18 cellular contexts compared by ENCODE assay signal in the genomic region with DNA sequence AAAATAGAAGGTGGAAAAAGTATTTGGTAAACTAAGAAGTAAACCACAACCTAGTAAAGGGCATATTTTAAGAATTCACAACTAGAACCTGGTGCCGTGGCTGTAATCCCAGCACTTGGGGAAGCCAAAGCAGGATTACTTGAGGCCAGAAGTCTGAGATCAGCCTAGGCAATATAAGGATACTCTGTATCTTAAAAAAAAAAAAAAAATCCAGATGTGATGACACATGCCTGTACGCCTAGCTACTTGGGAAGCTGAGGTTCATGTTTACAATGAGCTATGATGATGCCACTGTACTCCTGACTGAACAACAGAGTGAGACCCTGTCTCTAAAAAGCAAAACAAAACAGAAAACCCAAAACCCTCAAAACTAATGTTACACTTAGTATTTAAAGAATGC.
A peak's percentile ranks its signal among the peaks of the same experiment; 100 is the strongest.
DNase-seq lines count a peak whose midpoint lies in the region; ATAC-seq, FAIRE-seq and TF ChIP-seq lines count a peak whose summit lies in the region.
"Had no signal": no experiment of that assay in that cellular context is flagged by ENCODE, and none has a peak within 500 bp of the region (broad histone marks: within the 10 kb centered on the region; RNA-seq: fewer than 3 reads in every experiment).

No MANE protein-coding gene starts in this region.

- H3K4me2 ChIP-seq in IMR-90 (ENCODE audit: low read depth, low read length), result no peak overlapping the region
- H3K4me2 ChIP-seq: BLaER1 treated with 17β-estradiol and CSF1 and Interleukin-3, amounts not matched to agents 10 nM and 100 nM had no signal

- WGBS in IMR-90 (ENCODE audit: extremely low coverage in 2 of 2, insufficient read length in 1 of 2), 2 experiments, result no CpG with 5 or more reads among the region's 2 CpGs

- no peak overlapping the region for H4K8ac ChIP-seq in IMR-90 (ENCODE audit: low read depth in 2 of 2, low read length in 2 of 2)

- H4K91ac ChIP-seq in IMR-90 (ENCODE audit: insufficient read depth, low read depth, low read length), result no peak overlapping the region

- no peak overlapping the region for H3K4ac ChIP-seq in IMR-90 (ENCODE audit: low read depth, low read length)

- no peak for TF ChIP-seq POLR2A in IMR-90 (IDR thresholded peaks at IDR 0.05; ENCODE audit: low read depth, low read length)

- H3K27ac ChIP-seq in IMR-90 (ENCODE audit: insufficient read depth, low read length), result no peak overlapping the region
- H3K27ac ChIP-seq: BLaER1 treated with 17β-estradiol and CSF1 and Interleukin-3, amounts not matched to agents 10 nM and 100 nM had no signal

- no peaks in the 10 kb centered on the region for H3K27me3 ChIP-seq in IMR-90 (ENCODE audit: control insufficient read depth, insufficient read depth, low read length)
- no peaks in the 10 kb centered on the region for H3K27me3 ChIP-seq in bronchial epithelial cell (ENCODE audit: control insufficient read depth, insufficient read depth, low read length)
- H3K27me3 ChIP-seq: BLaER1 treated with 17β-estradiol and CSF1 and Interleukin-3, amounts not matched to agents 10 nM and 100 nM had no signal

- no peaks in the 10 kb centered on the region; the same call in 1 of the 2 replicates for H3K9me1 ChIP-seq in IMR-90 (ENCODE audit: insufficient read depth, low read length)

- no peak overlapping the region for H2AFZ ChIP-seq in IMR-90 (replicated peaks; ENCODE audit: low read length, poor library complexity)

- H2AK9ac ChIP-seq in IMR-90 (replicated peaks; ENCODE audit: low read depth, low read length, poor library complexity), result no peak overlapping the region

- no peak overlapping the region for H4K5ac ChIP-seq in IMR-90 (ENCODE audit: low read depth, low read length)

- peak; percentile 37 for ATAC-seq in IMR-90 (ENCODE audit: low read depth)
- ATAC-seq: GM12878 had no signal

- H3K18ac ChIP-seq in IMR-90 (ENCODE audit: low read depth, low read length), result no peak overlapping the region

- no peak overlapping the region for H3K23ac ChIP-seq in IMR-90 (ENCODE audit: low read depth, low read length)

- POLR2A ChIA-PET in IMR-90 (lab: Charles Lee; ENCODE audit: unreplicated experiment), result no interaction called here

- H3K9me3 ChIP-seq in IMR-90 (ENCODE audit: control insufficient read depth, insufficient read depth, low read length), result no peaks in the 10 kb centered on the region
- H3K9me3 ChIP-seq: Caco-2 had no signal

- no peak overlapping the region for H2AK5ac ChIP-seq in IMR-90 (ENCODE audit: low read depth, low read length)

- in situ Hi-C loops in IMR-90 (cut with MboI; ENCODE audit: low sequenced_read_pairs), result no loop called here

- no peak for TF ChIP-seq CTCF in AG10803 (conservative IDR thresholded peaks at IDR 0.05; ENCODE audit: low read length)
- TF ChIP-seq CTCF in IMR-90 (conservative IDR thresholded peaks at IDR 0.05; ENCODE audit: low read depth, low read length), result no peak
- no peak for TF ChIP-seq CTCF in bronchial epithelial cell (IDR thresholded peaks at IDR 0.05; ENCODE audit: insufficient read depth, low read length, severe bottlenecking)

- H3K4me1 ChIP-seq in IMR-90 (ENCODE audit: control insufficient read depth, insufficient read depth, low read length), result no peaks in the 10 kb centered on the region
- H3K4me1 ChIP-seq: BLaER1 treated with 17β-estradiol and CSF1 and Interleukin-3, amounts not matched to agents 10 nM and 100 nM; Caco-2 had no signal

- no peak overlapping the region for H3K56ac ChIP-seq in IMR-90 (ENCODE audit: extremely low read depth, insufficient read depth, low read length)

- no peak overlapping the region for H2BK120ac ChIP-seq in IMR-90 (ENCODE audit: low read depth, low read length)

- H3K36me3 ChIP-seq in IMR-90 (ENCODE audit: control insufficient read depth, insufficient read depth, low read length) (0 out of 2 replicates have a peak, but pooled peaks cover 2% of the 10 kb centered on the region), bronchial epithelial cell (ENCODE audit: control insufficient read depth, insufficient read depth, low read length) (no peaks in the 10 kb centered on the region)

- H3K14ac ChIP-seq in IMR-90 (replicated peaks; ENCODE audit: low read depth, low read length), result no peak overlapping the region

- no TSS peak for BruUV-seq in IMR-90 (replicated peaks; lab: Mats Ljungman, UMichigan)

- H3K4me3 ChIP-seq in AG10803 (ENCODE audit: low read length) (no peak overlapping the region), IMR-90 (ENCODE audit: insufficient read depth, low read depth, low read length) (no peak overlapping the region), bronchial epithelial cell (ENCODE audit: low read depth, low read length) (no peak overlapping the region)
- H3K4me3 ChIP-seq: BLaER1 treated with 17β-estradiol and CSF1 and Interleukin-3, amounts not matched to agents 10 nM and 100 nM; GM12878 had no signal

- no peak for TF ChIP-seq RAD21 in IMR-90 (IDR thresholded peaks at IDR 0.05; ENCODE audit: low read length)

- intact Hi-C loops in IMR-90 (cut with micrococcal nuclease), result no loop called here

- DNase-seq in AG10803 (ENCODE audit: low read depth), result peak; percentile 16
- DNase-seq in IMR-90, result peak; percentile 49
- peak; percentile 9 for DNase-seq in bronchial epithelial cell (ENCODE audit: low read depth)
- peak; percentile 8 for DNase-seq in fibroblast of peridontal ligament (ENCODE audit: extremely low read depth)
- DNase-seq in C1 segment of cervical spinal cord (lab: John Stamatoyannopoulos, UW), result no peak
- no peak for DNase-seq in GM03348 (ENCODE audit: low spot score)
- DNase-seq in NAMALWA (ENCODE audit: low spot score), result no peak
- no peak for DNase-seq in activated CD8-positive, alpha-beta memory T cell treated with anti-CD3 and anti-CD28 coated beads for 24 hours
- DNase-seq: 8988T; Caco-2; NCI-H1436 treated with DMSO at 0.1 percent for 48 hours; NCI-H2081 treated with DMSO at 0.1 percent for 48 hours; NCI-H524 treated with DMSO at 0.1 percent for 48 hours; NK-92 treated with Interleukin-12 subunit alpha and Interleukin-12 subunit beta, amount 100 ng/mL, for 24 hours; OCI-M1; RPMI8226 had no signal

- H3K9ac ChIP-seq in IMR-90 (ENCODE audit: low read depth, low read length), result no peak overlapping the region
- H3K9ac ChIP-seq: BLaER1 treated with 17β-estradiol and CSF1 and Interleukin-3, amounts not matched to agents 10 nM and 100 nM had no signal

- H2BK15ac ChIP-seq in IMR-90 (ENCODE audit: low read depth, low read length), result no peak overlapping the region

- dilution Hi-C loops in IMR-90 (cut with HindIII; ENCODE audit: low sequenced_read_pairs, unreplicated experiment), result no loop called here

- no peak overlapping the region for H2BK20ac ChIP-seq in IMR-90 (ENCODE audit: low read depth, low read length)

- FAIRE-seq in bronchial epithelial cell (lab: Jason Lieb, UNC), result no peak
- FAIRE-seq: GM12878 had no signal

- 0 out of 2 replicates have a peak, but pooled peaks cover 4% of the 10 kb centered on the region for H4K20me1 ChIP-seq in IMR-90 (ENCODE audit: insufficient read depth, low read length)

- H3K79me1 ChIP-seq in IMR-90 (ENCODE audit: low read depth in 1 of 2, low read length in 2 of 2), result no peaks in the 10 kb centered on the region

- CTCF ChIA-PET in IMR-90 (lab: Yijun Ruan, JAX), result no interaction called here

- H2BK5ac ChIP-seq in IMR-90 (ENCODE audit: low read depth, low read length, poor library complexity, severe bottlenecking), result no peak overlapping the region

TF ChIP-seq in IMR-90, 13 proteins besides CTCF, POLR2A, EP300 and RAD21:
- no peak for TF ChIP-seq CEBPB (IDR thresholded peaks at IDR 0.05; ENCODE audit: low read depth, low read length)
- no peak for TF ChIP-seq MAFK (IDR thresholded peaks at IDR 0.05; ENCODE audit: low read depth, low read length)
- TF ChIP-seq RCOR1 (IDR thresholded peaks at IDR 0.05; ENCODE audit: insufficient replicate concordance, low read length), result no peak
- TF ChIP-seq, protein P1, sequence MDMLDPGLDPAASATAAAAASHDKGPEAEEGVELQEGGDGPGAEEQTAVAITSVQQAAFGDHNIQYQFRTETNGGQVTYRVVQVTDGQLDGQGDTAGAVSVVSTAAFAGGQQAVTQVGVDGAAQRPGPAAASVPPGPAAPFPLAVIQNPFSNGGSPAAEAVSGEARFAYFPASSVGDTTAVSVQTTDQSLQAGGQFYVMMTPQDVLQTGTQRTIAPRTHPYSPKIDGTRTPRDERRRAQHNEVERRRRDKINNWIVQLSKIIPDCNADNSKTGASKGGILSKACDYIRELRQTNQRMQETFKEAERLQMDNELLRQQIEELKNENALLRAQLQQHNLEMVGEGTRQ (IDR thresholded peaks at IDR 0.05; ENCODE audit: low read depth, low read length), result no peak
- no peak for TF ChIP-seq NFE2L2 (IDR thresholded peaks at IDR 0.05; ENCODE audit: low read depth, low read length)
- TF ChIP-seq SMC3 (IDR thresholded peaks at IDR 0.05; ENCODE audit: low read depth, low read length), result no peak
- TF ChIP-seq MXI1 (IDR thresholded peaks at IDR 0.05; ENCODE audit: borderline replicate concordance, low read depth, low read length), result no peak
- TF ChIP-seq BHLHE40 (IDR thresholded peaks at IDR 0.05; ENCODE audit: low read depth, low read length), result no peak
- TF ChIP-seq, protein P2, sequence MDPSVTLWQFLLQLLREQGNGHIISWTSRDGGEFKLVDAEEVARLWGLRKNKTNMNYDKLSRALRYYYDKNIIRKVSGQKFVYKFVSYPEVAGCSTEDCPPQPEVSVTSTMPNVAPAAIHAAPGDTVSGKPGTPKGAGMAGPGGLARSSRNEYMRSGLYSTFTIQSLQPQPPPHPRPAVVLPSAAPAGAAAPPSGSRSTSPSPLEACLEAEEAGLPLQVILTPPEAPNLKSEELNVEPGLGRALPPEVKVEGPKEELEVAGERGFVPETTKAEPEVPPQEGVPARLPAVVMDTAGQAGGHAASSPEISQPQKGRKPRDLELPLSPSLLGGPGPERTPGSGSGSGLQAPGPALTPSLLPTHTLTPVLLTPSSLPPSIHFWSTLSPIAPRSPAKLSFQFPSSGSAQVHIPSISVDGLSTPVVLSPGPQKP (IDR thresholded peaks at IDR 0.05; ENCODE audit: borderline replicate concordance, low read depth, low read length), result no peak
- TF ChIP-seq CHD1 (IDR thresholded peaks at IDR 0.05; ENCODE audit: low read depth, low read length), result no peak
- no peak for TF ChIP-seq RFX5 (IDR thresholded peaks at IDR 0.05; ENCODE audit: low read depth, low read length)

Comparison
In these comparisons a context has a peak if more than half of its experiments do, and no peak if none do; other contexts are left out.
1. DNase-seq: peak in AG10803 (single experiment), IMR-90 (single experiment), bronchial epithelial cell (single experiment) and fibroblast of peridontal ligament (single experiment); none in C1 segment of cervical spinal cord (0 of 14), GM03348 (single experiment), NAMALWA (single experiment) and activated CD8-positive, alpha-beta memory T cell treated with anti-CD3 and anti-CD28 coated beads for 24 hours (single experiment).